Comparison of ENCODE assay signal across 1 cellular context in the genomic region with DNA sequence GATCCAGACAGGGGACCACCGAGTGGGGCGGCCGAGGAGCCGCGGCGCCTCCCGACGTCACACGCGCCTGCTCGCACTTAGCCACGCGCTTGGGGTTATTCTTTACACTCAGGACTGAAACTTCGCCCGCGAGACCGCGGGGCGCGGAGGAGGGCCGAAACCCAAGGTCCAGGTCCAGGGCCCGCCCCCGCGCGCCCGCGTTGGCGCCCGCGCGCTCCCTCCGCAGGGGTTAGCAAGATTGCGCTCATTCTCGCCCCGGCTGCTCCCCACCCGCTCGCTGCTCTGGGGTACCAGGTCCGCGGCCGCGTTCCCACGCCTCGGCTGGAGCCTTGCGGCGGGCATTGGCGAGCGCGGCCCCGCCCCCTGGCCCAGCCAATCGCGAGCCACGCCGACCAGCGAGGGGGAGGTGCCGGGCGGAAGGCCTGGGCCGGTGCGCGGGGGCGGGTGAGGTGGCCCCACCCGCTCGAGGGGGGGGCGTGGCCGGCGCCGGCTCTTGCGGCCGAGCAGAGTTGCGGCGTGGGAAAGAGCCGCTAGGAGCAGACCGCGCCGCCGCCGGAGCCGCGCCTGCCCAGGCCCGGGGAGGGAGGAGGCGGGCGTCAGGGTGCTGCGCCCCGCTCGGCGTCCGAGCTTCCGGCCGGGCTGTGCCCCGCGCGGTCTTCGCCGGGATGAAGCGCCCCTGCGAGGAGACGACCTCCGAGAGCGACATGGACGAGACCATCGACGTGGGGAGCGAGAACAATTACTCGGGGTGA.
TF ChIP-seq lines count a peak whose summit lies in the region.

Gene HEY2 (plus strand): TSS at position 521 of the 752 bp plus-strand sequence. CDS start 145 bp downstream, at position 666.

TF ChIP-seq in SK-N-SH treated with all-trans-retinoic acid at 6 μM for 48 hours, 23 proteins besides CTCF, POLR2A, EP300 and RAD21 (continued from another document):
- TF ChIP-seq, protein P1, sequence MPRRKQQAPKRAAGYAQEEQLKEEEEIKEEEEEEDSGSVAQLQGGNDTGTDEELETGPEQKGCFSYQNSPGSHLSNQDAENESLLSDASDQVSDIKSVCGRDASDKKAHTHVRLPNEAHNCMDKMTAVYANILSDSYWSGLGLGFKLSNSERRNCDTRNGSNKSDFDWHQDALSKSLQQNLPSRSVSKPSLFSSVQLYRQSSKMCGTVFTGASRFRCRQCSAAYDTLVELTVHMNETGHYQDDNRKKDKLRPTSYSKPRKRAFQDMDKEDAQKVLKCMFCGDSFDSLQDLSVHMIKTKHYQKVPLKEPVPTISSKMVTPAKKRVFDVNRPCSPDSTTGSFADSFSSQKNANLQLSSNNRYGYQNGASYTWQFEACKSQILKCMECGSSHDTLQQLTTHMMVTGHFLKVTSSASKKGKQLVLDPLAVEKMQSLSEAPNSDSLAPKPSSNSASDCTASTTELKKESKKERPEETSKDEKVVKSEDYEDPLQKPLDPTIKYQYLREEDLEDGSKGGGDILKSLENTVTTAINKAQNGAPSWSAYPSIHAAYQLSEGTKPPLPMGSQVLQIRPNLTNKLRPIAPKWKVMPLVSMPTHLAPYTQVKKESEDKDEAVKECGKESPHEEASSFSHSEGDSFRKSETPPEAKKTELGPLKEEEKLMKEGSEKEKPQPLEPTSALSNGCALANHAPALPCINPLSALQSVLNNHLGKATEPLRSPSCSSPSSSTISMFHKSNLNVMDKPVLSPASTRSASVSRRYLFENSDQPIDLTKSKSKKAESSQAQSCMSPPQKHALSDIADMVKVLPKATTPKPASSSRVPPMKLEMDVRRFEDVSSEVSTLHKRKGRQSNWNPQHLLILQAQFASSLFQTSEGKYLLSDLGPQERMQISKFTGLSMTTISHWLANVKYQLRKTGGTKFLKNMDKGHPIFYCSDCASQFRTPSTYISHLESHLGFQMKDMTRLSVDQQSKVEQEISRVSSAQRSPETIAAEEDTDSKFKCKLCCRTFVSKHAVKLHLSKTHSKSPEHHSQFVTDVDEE (CRISPR knock-in tag; IDR thresholded peaks at IDR 0.05): no peak
- TF ChIP-seq ZFP3 (CRISPR knock-in tag; IDR thresholded peaks at IDR 0.05): no peak
- no peak for TF ChIP-seq ZNF70 (CRISPR knock-in tag; IDR thresholded peaks at IDR 0.05)
- TF ChIP-seq ZFP30 (CRISPR knock-in tag; IDR thresholded peaks at IDR 0.05): no peak
- TF ChIP-seq ZNF565 (CRISPR knock-in tag; conservative IDR thresholded peaks at IDR 0.05; ENCODE audit: low read depth): no peak
- TF ChIP-seq POU6F1 (CRISPR knock-in tag; IDR thresholded peaks at IDR 0.05; ENCODE audit: borderline replicate concordance, low read depth): no peak
- TF ChIP-seq, protein P2, sequence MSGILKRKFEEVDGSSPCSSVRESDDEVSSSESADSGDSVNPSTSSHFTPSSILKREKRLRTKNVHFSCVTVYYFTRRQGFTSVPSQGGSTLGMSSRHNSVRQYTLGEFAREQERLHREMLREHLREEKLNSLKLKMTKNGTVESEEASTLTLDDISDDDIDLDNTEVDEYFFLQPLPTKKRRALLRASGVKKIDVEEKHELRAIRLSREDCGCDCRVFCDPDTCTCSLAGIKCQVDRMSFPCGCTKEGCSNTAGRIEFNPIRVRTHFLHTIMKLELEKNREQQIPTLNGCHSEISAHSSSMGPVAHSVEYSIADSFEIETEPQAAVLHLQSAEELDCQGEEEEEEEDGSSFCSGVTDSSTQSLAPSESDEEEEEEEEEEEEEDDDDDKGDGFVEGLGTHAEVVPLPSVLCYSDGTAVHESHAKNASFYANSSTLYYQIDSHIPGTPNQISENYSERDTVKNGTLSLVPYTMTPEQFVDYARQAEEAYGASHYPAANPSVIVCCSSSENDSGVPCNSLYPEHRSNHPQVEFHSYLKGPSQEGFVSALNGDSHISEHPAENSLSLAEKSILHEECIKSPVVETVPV (CRISPR knock-in tag; IDR thresholded peaks at IDR 0.05): no peak
- no peak for TF ChIP-seq CREB5 (CRISPR knock-in tag; IDR thresholded peaks at IDR 0.05; ENCODE audit: low read depth)
